In the genomic region with DNA sequence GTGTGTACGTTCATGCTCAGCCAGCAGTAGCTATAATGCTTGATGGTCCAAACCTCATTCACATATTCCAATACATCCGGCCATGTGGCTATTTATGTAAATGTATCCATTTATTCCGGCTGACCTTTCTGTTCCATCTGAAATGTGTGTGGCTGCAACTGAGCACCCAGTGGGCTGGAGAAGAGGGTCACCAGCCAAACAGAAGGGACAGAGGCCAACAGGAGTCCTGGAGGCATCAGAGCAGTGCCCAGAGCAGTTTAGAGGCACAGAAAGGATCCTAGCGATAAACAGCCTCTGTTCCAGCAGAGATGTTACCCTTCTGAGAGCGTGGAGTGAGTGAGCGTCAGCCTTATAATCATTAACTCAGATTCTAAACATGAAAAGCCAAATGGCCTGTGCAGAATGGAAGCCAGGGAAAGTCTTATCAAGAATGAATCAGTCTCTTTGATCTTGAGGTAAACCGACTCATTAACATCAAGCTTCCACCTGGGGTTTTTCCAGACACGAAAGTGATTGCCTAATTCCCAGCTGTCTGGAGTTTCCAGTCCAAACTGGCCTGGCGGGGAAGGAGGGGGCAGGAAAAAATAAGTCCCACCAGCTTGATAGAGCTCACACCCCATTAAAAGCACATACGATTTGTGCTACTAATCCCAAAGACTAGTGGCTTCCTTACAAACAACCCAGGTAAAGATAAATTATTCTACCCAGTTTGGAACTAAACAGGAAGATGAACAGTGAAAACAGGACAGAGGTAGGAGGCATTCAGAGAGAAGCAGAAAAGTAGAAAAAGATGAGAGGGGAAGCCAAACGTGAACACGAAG, we compare ENCODE assay signal across 1 cellular context.
A peak's percentile ranks its signal among the peaks of the same experiment; 100 is the strongest.
TF ChIP-seq lines count a peak whose summit lies in the region.

No MANE protein-coding gene starts in this region.

TF ChIP-seq in HepG2, 621 proteins besides CTCF, POLR2A, EP300 and RAD21 (continued from another document):
- TF ChIP-seq, protein P1, sequence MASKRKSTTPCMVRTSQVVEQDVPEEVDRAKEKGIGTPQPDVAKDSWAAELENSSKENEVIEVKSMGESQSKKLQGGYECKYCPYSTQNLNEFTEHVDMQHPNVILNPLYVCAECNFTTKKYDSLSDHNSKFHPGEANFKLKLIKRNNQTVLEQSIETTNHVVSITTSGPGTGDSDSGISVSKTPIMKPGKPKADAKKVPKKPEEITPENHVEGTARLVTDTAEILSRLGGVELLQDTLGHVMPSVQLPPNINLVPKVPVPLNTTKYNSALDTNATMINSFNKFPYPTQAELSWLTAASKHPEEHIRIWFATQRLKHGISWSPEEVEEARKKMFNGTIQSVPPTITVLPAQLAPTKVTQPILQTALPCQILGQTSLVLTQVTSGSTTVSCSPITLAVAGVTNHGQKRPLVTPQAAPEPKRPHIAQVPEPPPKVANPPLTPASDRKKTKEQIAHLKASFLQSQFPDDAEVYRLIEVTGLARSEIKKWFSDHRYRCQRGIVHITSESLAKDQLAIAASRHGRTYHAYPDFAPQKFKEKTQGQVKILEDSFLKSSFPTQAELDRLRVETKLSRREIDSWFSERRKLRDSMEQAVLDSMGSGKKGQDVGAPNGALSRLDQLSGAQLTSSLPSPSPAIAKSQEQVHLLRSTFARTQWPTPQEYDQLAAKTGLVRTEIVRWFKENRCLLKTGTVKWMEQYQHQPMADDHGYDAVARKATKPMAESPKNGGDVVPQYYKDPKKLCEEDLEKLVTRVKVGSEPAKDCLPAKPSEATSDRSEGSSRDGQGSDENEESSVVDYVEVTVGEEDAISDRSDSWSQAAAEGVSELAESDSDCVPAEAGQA (IDR thresholded peaks at IDR 0.05; ENCODE audit: low read depth): no peak
- TF ChIP-seq, protein P1 (CRISPR knock-in tag; IDR thresholded peaks at IDR 0.05; ENCODE audit: borderline replicate concordance): no peak
- TF ChIP-seq PHB2 (IDR thresholded peaks at IDR 0.05; ENCODE audit: partially characterized antibody) (no peak), KDM1A (CRISPR knock-in tag; IDR thresholded peaks at IDR 0.05) (no peak; the same call in 1 of the 2 replicates), ZBTB3 (CRISPR knock-in tag; IDR thresholded peaks at IDR 0.05; ENCODE audit: borderline replicate concordance, low read depth) (0 out of 2 replicates have a peak, but pooled peaks have one; percentile 25), KLF6 (CRISPR knock-in tag; IDR thresholded peaks at IDR 0.05) (0 out of 2 replicates have a peak, but pooled peaks have one; percentile 28), MXI1 (IDR thresholded peaks at IDR 0.05; ENCODE audit: borderline replicate concordance, low read depth, low read length) (no peak; the same call in 2 of the 3 replicates), RBM39 (IDR thresholded peaks at IDR 0.05; ENCODE audit: low read depth, low read length, poor library complexity, severe bottlenecking) (no peak), EZH2 (conservative IDR thresholded peaks at IDR 0.05; ENCODE audit: low read depth, low read length) (no peak), CHD4 (IDR thresholded peaks at IDR 0.05; ENCODE audit: borderline replicate concordance, low read length) (0 out of 2 replicates have a peak, but pooled peaks have one; percentile 53), ZBTB21 (CRISPR knock-in tag; IDR thresholded peaks at IDR 0.05) (no peak)
